Comparison of ENCODE assay signal across 31 cellular contexts in the genomic region with DNA sequence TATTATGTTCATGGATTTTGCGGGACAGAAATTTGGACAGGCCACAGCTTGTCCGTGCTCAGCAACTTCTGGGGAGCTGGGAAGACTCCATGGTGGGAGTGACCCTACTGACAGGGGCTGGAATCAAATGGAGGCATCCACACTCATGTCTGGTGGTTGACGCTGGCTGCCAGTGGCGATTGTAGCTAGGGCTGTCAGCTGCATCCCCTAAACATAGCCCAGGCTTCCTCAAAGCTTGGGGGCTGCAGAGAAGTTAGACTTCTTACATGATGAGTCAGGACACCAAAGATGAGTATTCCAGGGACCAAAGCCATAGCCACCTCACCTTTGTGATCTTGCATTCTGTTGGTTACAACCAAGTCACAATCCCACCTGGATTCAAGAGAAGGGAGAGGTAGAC.
"Had no signal": no experiment of that assay in that cellular context is flagged by ENCODE, and none has a peak within 500 bp of the region (broad histone marks: within the 10 kb centered on the region; RNA-seq: fewer than 3 reads in every experiment).

No MANE protein-coding gene starts in this region.

- FAIRE-seq: keratinocyte, pancreas had no signal

- H3K4me1 Mint-ChIP-seq: naive thymus-derived CD8-positive, alpha-beta T cell; stimulated activated naive CD8-positive, alpha-beta T cell treated with anti-CD3 and anti-CD28 coated beads, Interleukin-15, amount 100 ng/mL, for 72 hours had no signal

- H3K36me3 Mint-ChIP-seq: stimulated activated memory B cell treated with anti-CD40 and anti-IgM and Interleukin-4, amounts not matched to agents 10 μg/mL and 1 μg/mL and 100 μg/mL, for 72 hours had no signal

- H3K36me3 ChIP-seq: heart right ventricle, lower lobe of right lung, pancreas, prostate gland, sigmoid colon, tibial nerve, upper lobe of left lung, vagina had no signal

- ATAC-seq: heart right ventricle; left cardiac atrium; left ventricle myocardium superior; lower lobe of right lung; mucosa of descending colon; naive thymus-derived CD8-positive, alpha-beta T cell; pancreas; right cardiac atrium; stimulated activated memory B cell treated with anti-CD40 and anti-IgM and Interleukin-4, amounts not matched to agents 10 μg/mL and 1 μg/mL and 100 μg/mL, for 72 hours; stimulated activated naive CD8-positive, alpha-beta T cell treated with anti-CD3 and anti-CD28 coated beads, Interleukin-15, amount 100 ng/mL, for 72 hours had no signal

- DNase-seq: heart right ventricle; kidney glomerular epithelial cell; left cardiac atrium; left ventricle myocardium superior; lower lobe of right lung; midbrain; mucosa of descending colon; naive thymus-derived CD8-positive, alpha-beta T cell; nucleus accumbens; pancreas; posterior cingulate gyrus; retina; right cardiac atrium; sigmoid colon; stimulated activated CD4-positive, alpha-beta T cell treated with anti-CD3 and anti-CD28 coated beads, Interleukin-1b, Interleukin-23, amount 100 ng/mL, for 48 hours; stimulated activated CD4-positive, alpha-beta T cell treated with anti-CD3 and anti-CD28 coated beads, Interleukin-2, amount 100 ng/mL, for 48 hours; stimulated activated CD4-positive, alpha-beta T cell treated with anti-CD3 and anti-CD28 coated beads, Interleukin-4, amount 100 ng/mL, for 4 hours; stimulated activated CD8-positive, alpha-beta memory T cell treated with anti-CD3 and anti-CD28 coated beads, Interleukin-4, amount 100 ng/mL, for 48 hours; stimulated activated naive CD4-positive, alpha-beta T cell treated with Interleukin-2 at 50 U/mL for 16 hours; stimulated activated naive CD8-positive, alpha-beta T cell treated with anti-CD3 and anti-CD28 coated beads, Interleukin-15, amount 100 ng/mL, for 72 hours; substantia nigra; upper lobe of left lung had no signal

- H3K4me2 ChIP-seq: hepatocyte, smooth muscle cell had no signal

- H3K9me3 ChIP-seq: heart right ventricle, lower lobe of right lung, mucosa of descending colon, pancreas, prostate gland, sigmoid colon, tibial nerve, upper lobe of left lung, vagina had no signal

- H3K9me3 Mint-ChIP-seq: naive thymus-derived CD8-positive, alpha-beta T cell; nephron; neural crest cell; stimulated activated memory B cell treated with anti-CD40 and anti-IgM and Interleukin-4, amounts not matched to agents 10 μg/mL and 1 μg/mL and 100 μg/mL, for 72 hours; stimulated activated naive CD8-positive, alpha-beta T cell treated with anti-CD3 and anti-CD28 coated beads, Interleukin-15, amount 100 ng/mL, for 72 hours had no signal

- H3K27ac ChIP-seq: hepatocyte, lower lobe of right lung, pancreas, prostate gland, sigmoid colon, tibial nerve, vagina had no signal

- H3K27me3 Mint-ChIP-seq: stimulated activated memory B cell treated with anti-CD40 and anti-IgM and Interleukin-4, amounts not matched to agents 10 μg/mL and 1 μg/mL and 100 μg/mL, for 72 hours had no signal

- H3K4me3 Mint-ChIP-seq: naive thymus-derived CD8-positive, alpha-beta T cell; nephron; neural crest cell; stimulated activated memory B cell treated with anti-CD40 and anti-IgM and Interleukin-4, amounts not matched to agents 10 μg/mL and 1 μg/mL and 100 μg/mL, for 72 hours; stimulated activated naive CD8-positive, alpha-beta T cell treated with anti-CD3 and anti-CD28 coated beads, Interleukin-15, amount 100 ng/mL, for 72 hours had no signal

- H2AFZ ChIP-seq: hepatocyte had no signal

- H3K27me3 ChIP-seq: heart right ventricle, hepatocyte, pancreas, sigmoid colon, tibial nerve, upper lobe of left lung, vagina had no signal

- H3K27ac Mint-ChIP-seq: naive thymus-derived CD8-positive, alpha-beta T cell; nephron; stimulated activated memory B cell treated with anti-CD40 and anti-IgM and Interleukin-4, amounts not matched to agents 10 μg/mL and 1 μg/mL and 100 μg/mL, for 72 hours; stimulated activated naive CD8-positive, alpha-beta T cell treated with anti-CD3 and anti-CD28 coated beads, Interleukin-15, amount 100 ng/mL, for 72 hours had no signal

- H3K79me2 ChIP-seq: hepatocyte had no signal

- H3K4me3 ChIP-seq: heart right ventricle, hepatocyte, lower lobe of right lung, mucosa of descending colon, pancreas, prostate gland, sigmoid colon, smooth muscle cell, tibial nerve, upper lobe of left lung, vagina had no signal
